Comparison of ENCODE assay signal across 7 cellular contexts in genomic region chr10:51063659-51064535, GRCh38. TPM values are rescaled to one million over a fixed set of nuclear protein-coding genes. Genes with fewer than 3 reads are reported as not detected.
DNase-seq lines count a peak whose midpoint lies in the region; ATAC-seq, FAIRE-seq and TF ChIP-seq lines count a peak whose summit lies in the region.

No MANE protein-coding gene starts in this region.

- intact Hi-C loops in spleen (cut with DNase I; ENCODE audit: low total_unique reads) = no loop called here
- intact Hi-C loops in CD4-positive, alpha-beta memory T cell (cut with micrococcal nuclease) = loop anchor here (1.0 to 2.0 kb wide), 3 partner anchors 358 to 1153 kb away; no protein-coding TSS in a partner anchor

- H3K4me1 Mint-ChIP-seq in CD4-positive, alpha-beta memory T cell = no peaks in the 10 kb centered on the region

- no peak overlapping the region for H3K4me3 Mint-ChIP-seq in CD4-positive, alpha-beta memory T cell

- peaks cover 0 to 3% of the 10 kb centered on the region in 2 donors for H3K27me3 Mint-ChIP-seq in CD4-positive, alpha-beta memory T cell

- no peak for ATAC-seq in HG03196 (IDR thresholded peaks at IDR 0.05; ENCODE audit: unreplicated experiment)
- no peak for ATAC-seq in GM18511 (IDR thresholded peaks at IDR 0.05; ENCODE audit: unreplicated experiment)

- TF ChIP-seq POLR2A in spleen (IDR thresholded peaks at IDR 0.05) = no peak

- CTCF ChIA-PET in CD4-positive, alpha-beta memory T cell (lab: Charles Lee; ENCODE audit: partially characterized antibody) = interaction anchor here (1.0 to 2.4 kb wide), 3 partner anchors 355 to 897 kb away, joined by 3 to 10 read pairs (median 8); no protein-coding TSS in a partner anchor

- no peaks in the 10 kb centered on the region for H3K36me3 ChIP-seq in spleen
- no peaks in the 10 kb centered on the region for H3K36me3 ChIP-seq in CD4-positive, alpha-beta memory T cell (ENCODE audit: insufficient read depth, low read length)

- no peak overlapping the region for H3K27ac Mint-ChIP-seq in CD4-positive, alpha-beta memory T cell

- H3K4me3 ChIP-seq in spleen = no peak overlapping the region
- no peak overlapping the region for H3K4me3 ChIP-seq in CD4-positive, alpha-beta memory T cell (ENCODE audit: low read length in 2 of 2)

- peak; percentile 69 for FAIRE-seq in frontal cortex (lab: Jason Lieb, UNC)

- H3K9me3 ChIP-seq in spleen = no peaks in the 10 kb centered on the region
- no peaks in the 10 kb centered on the region for H3K9me3 ChIP-seq in CD4-positive, alpha-beta memory T cell (ENCODE audit: control insufficient read depth in 1 of 2, low read length in 2 of 2)

- WGBS in spleen, 5 donors = 0 to 5% (median 2%) methylated on average over 2 of the region's 2 CpGs

- POLR2A ChIA-PET in CD4-positive, alpha-beta memory T cell (lab: Charles Lee; ENCODE audit: partially characterized antibody) = no interaction called here

- no peak overlapping the region for H3K27ac ChIP-seq in spleen
- H3K27ac ChIP-seq in CD4-positive, alpha-beta memory T cell (ENCODE audit: low read depth, low read length) = no peak overlapping the region

- no peaks in the 10 kb centered on the region for H3K27me3 ChIP-seq in spleen (replicated peaks in 1 of 7)
- no peaks in the 10 kb centered on the region for H3K27me3 ChIP-seq in CD4-positive, alpha-beta memory T cell (ENCODE audit: insufficient read depth, low read length)

- no peaks in the 10 kb centered on the region for H3K36me3 Mint-ChIP-seq in CD4-positive, alpha-beta memory T cell

- H3K4me1 ChIP-seq in spleen = no peaks in the 10 kb centered on the region
- H3K4me1 ChIP-seq in CD4-positive, alpha-beta memory T cell (ENCODE audit: insufficient read depth, low read length) = no peaks in the 10 kb centered on the region

- DNase-seq in GM20000 (ENCODE audit: low spot score) (no peak), RKO (ENCODE audit: low spot score) (peak; percentile 29), frontal cortex (ENCODE audit: low spot score in 2 of 2) (no peak), spleen (no peak)
- no peak for DNase-seq in CD4-positive, alpha-beta memory T cell

- TF ChIP-seq CTCF in GM20000 (IDR thresholded peaks at IDR 0.05; ENCODE audit: extremely low read depth, missing control alignments) = peak; percentile 24
- peak in 7 of 11 experiments; percentile 9 to 54 (median 30) for TF ChIP-seq CTCF in spleen (IDR thresholded peaks at IDR 0.05 in 8 of 11, conservative IDR thresholded peaks at IDR 0.05 in 3 of 11)

- peaks cover 0 to 2% (median 0%) of the 10 kb centered on the region in 8 donors for H3K9me3 Mint-ChIP-seq in CD4-positive, alpha-beta memory T cell

RNA-seq across cellular contexts. Expression of gene PRKG1, which starts 10.4 kb away (rescaled TPM):
- 15.5 TPM for total RNA-seq in frontal cortex
- 10 to 100 TPM in 1 of 7 donors, 1 to 10 TPM in 6; 6.1 to 10.5 (median 7.9) TPM for total RNA-seq in spleen
- polyA plus RNA-seq in spleen = 1 to 10 TPM in 1 of 3 donors, under 1 TPM in 2; 0.65 to 1.1 (median 0.86) TPM
- total RNA-seq in CD4-positive, alpha-beta memory T cell = under 1 TPM; 0.06 to 0.20 TPM
- polyA plus RNA-seq in CD4-positive, alpha-beta memory T cell = not detected

Comparison
In these comparisons a context has a peak if more than half of its experiments do, and no peak if none do; other contexts are left out.
1. RNA of gene PRKG1, which starts 10.4 kb away (total RNA-seq): 15.5 TPM in frontal cortex (single experiment) and 6.1 to 10.5 TPM in spleen; 0.06 to 0.20 TPM in CD4-positive, alpha-beta memory T cell; every median in the first group is over 4 times any median in the second.